In genomic region chr10:16867556-16867955, GRCh38 we compare ENCODE assay signal across 16 cellular contexts. TPM values are rescaled to one million over a fixed set of nuclear protein-coding genes. Genes with fewer than 3 reads are reported as not detected.
A peak's percentile ranks its signal among the peaks of the same experiment; 100 is the strongest.
DNase-seq lines count a peak whose midpoint lies in the region; ATAC-seq and TF ChIP-seq lines count a peak whose summit lies in the region.
"Had no signal": no experiment of that assay in that cellular context is flagged by ENCODE, and none has a peak within 500 bp of the region (broad histone marks: within the 10 kb centered on the region; RNA-seq: fewer than 3 reads in every experiment).

No MANE protein-coding gene starts in this region.

- H3K9me3 ChIP-seq in fibroblast of lung (ENCODE audit: control insufficient read depth, insufficient read depth, low read depth, low read length) (no peaks in the 10 kb centered on the region), neural progenitor cell (ENCODE audit: low read depth) (no peaks in the 10 kb centered on the region)
- H3K9me3 ChIP-seq: SJCRH30 had no signal

- no peaks in the 10 kb centered on the region for H3K4me1 ChIP-seq in fibroblast of lung (ENCODE audit: control insufficient read depth, extremely low read depth, insufficient read depth, low read length)
- H3K4me1 ChIP-seq in neural progenitor cell, result peaks cover 21% of the 10 kb centered on the region

- no peak overlapping the region for H3K27ac ChIP-seq in fibroblast of lung (ENCODE audit: insufficient read depth, low read length)
- H3K27ac ChIP-seq in neural progenitor cell, result no peak overlapping the region
- H3K27ac ChIP-seq: SJCRH30 had no signal

- no peak for ATAC-seq in HG02870 (IDR thresholded peaks at IDR 0.05; ENCODE audit: unreplicated experiment)
- ATAC-seq: activated T-cell treated with anti-CD3 and anti-CD28 coated beads, Interleukin-2, amount 50 U/mL, for 72 hours had no signal

- TF ChIP-seq CTCF in fibroblast of lung (conservative IDR thresholded peaks at IDR 0.05 in 1 of 2, IDR thresholded peaks at IDR 0.05 in 1 of 2; ENCODE audit: low read depth in 1 of 2, low read length in 2 of 2) (no peak), neural progenitor cell (IDR thresholded peaks at IDR 0.05) (no peak)

- H3K79me2 ChIP-seq in fibroblast of lung (ENCODE audit: control insufficient read depth, insufficient read depth, low read length), result no peaks in the 10 kb centered on the region
- H3K79me2 ChIP-seq in neural progenitor cell (ENCODE audit: low read depth), result no peaks in the 10 kb centered on the region

- H3K4me3 Mint-ChIP-seq in neural progenitor cell, result no peak overlapping the region
- H3K4me3 Mint-ChIP-seq: activated T-cell treated with anti-CD3 and anti-CD28 coated beads, Interleukin-2, amount 50 U/mL, for 72 hours; CD4-positive, alpha-beta T cell; memory B cell had no signal

- H3K4me3 ChIP-seq in fibroblast of lung (replicated peaks in 1 of 4; ENCODE audit: control extremely low read depth in 1 of 4, insufficient read depth in 1 of 4, low read depth in 3 of 4, low read length in 4 of 4), result no peak overlapping the region
- no peak overlapping the region for H3K4me3 ChIP-seq in neural progenitor cell
- H3K4me3 ChIP-seq: SJCRH30 had no signal

- H3K4me2 ChIP-seq in fibroblast of lung (ENCODE audit: extremely low read depth, insufficient read depth, low read length), result no peak overlapping the region
- peak overlapping the region; percentile 21 for H3K4me2 ChIP-seq in neural progenitor cell

- H3K36me3 ChIP-seq in fibroblast of lung (ENCODE audit: control insufficient read depth, insufficient read depth, low read length) (no peaks in the 10 kb centered on the region), neural progenitor cell (no peaks in the 10 kb centered on the region)
- H3K36me3 ChIP-seq: SJCRH30 had no signal

- H3K9ac ChIP-seq in fibroblast of lung (ENCODE audit: insufficient read depth, low read length), result no peak overlapping the region
- no peak overlapping the region for H3K9ac ChIP-seq in neural progenitor cell

- no peaks in the 10 kb centered on the region for H3F3A ChIP-seq in neural progenitor cell (ENCODE audit: low read depth)

- H3K27me3 ChIP-seq in fibroblast of lung (ENCODE audit: control insufficient read depth, insufficient read depth, low read length) (no peaks in the 10 kb centered on the region), neural progenitor cell (no peaks in the 10 kb centered on the region)
- H3K27me3 ChIP-seq: SJCRH30 had no signal

- peaks cover 5% of the 10 kb centered on the region for H3K36me3 Mint-ChIP-seq in neural progenitor cell

- H4K20me1 ChIP-seq in fibroblast of lung (ENCODE audit: control insufficient read depth, extremely low read depth, insufficient read depth, low read length), result no peaks in the 10 kb centered on the region
- H4K20me1 ChIP-seq in neural progenitor cell (ENCODE audit: low read depth), result no peaks in the 10 kb centered on the region

- peaks cover 34% of the 10 kb centered on the region for H3K4me1 Mint-ChIP-seq in neural progenitor cell
- H3K4me1 Mint-ChIP-seq: memory B cell had no signal

- H3K9me3 Mint-ChIP-seq in neural progenitor cell, result no peaks in the 10 kb centered on the region
- H3K9me3 Mint-ChIP-seq: activated T-cell treated with anti-CD3 and anti-CD28 coated beads, Interleukin-2, amount 50 U/mL, for 72 hours; CD4-positive, alpha-beta T cell; memory B cell had no signal

- peaks cover 3% of the 10 kb centered on the region for H3K27me3 Mint-ChIP-seq in neural progenitor cell (ENCODE audit: insufficient read depth, low read depth)
- H3K27me3 Mint-ChIP-seq: CD4-positive, alpha-beta T cell had no signal

- no peak overlapping the region for H3K27ac Mint-ChIP-seq in neural progenitor cell
- H3K27ac Mint-ChIP-seq: activated T-cell treated with anti-CD3 and anti-CD28 coated beads, Interleukin-2, amount 50 U/mL, for 72 hours; CD4-positive, alpha-beta T cell; memory B cell had no signal

- DNase-seq in ELR (ENCODE audit: low read depth) (peak; percentile 73), RPMI7951 (ENCODE audit: low read depth) (peak; percentile 78), fibroblast of lung (ENCODE audit: low read depth in 2 of 2) (peak; percentile 43 to 94), neural progenitor cell (ENCODE audit: low spot score) (peak; percentile 57), OCI-M2 (lab: John Stamatoyannopoulos, UW; ENCODE audit: unreplicated experiment) (no peak), LoVo (ENCODE audit: low spot score) (no peak), amygdala (lab: John Stamatoyannopoulos, UW) (no peak)
- DNase-seq: activated CD4-positive, CD25-positive, alpha-beta regulatory T cell treated with anti-CD3 and anti-CD28 coated beads, Interleukin-2, amount 50 U/mL, for 72 hours; activated T-cell treated with anti-CD3 and anti-CD28 coated beads, Interleukin-2, amount 50 U/mL, for 72 hours; CD4-positive, alpha-beta T cell; NCI-H1092; NCI-H526 treated with DMSO at 0.1 percent for 48 hours; trophoblast cell had no signal

- no peak overlapping the region for H2AFZ ChIP-seq in fibroblast of lung (ENCODE audit: low read length)
- no peak overlapping the region for H2AFZ ChIP-seq in neural progenitor cell (replicated peaks)

RNA-seq across cellular contexts. Expression of gene RSU1, which starts 50.3 kb away (rescaled TPM):
- total RNA-seq in RPMI7951 (2014; rRNA removed; shearing (Covaris generic)), result 151 and 200 TPM in 2 replicates
- 28.5 and 46.9 TPM in 2 replicates for total RNA-seq in fibroblast of lung
- 229 and 252 TPM in 2 replicates for polyA plus RNA-seq in fibroblast of lung
- 115 and 137 TPM in 2 replicates for polyA plus RNA-seq in fibroblast of lung (2012)
- polyA minus RNA-seq in fibroblast of lung (ENCODE audit: low replicate concordance), result 48.3 and 51.1 TPM in 2 replicates
- 9.6 and 18.5 TPM in 2 replicates for total RNA-seq in neural progenitor cell (ENCODE audit: low replicate concordance)

Comparison
In these comparisons a context has a peak if more than half of its experiments do, and no peak if none do; other contexts are left out.
1. DNase-seq: peak in ELR (single experiment), RPMI7951 (single experiment), fibroblast of lung (2 of 2) and neural progenitor cell (single experiment); none in OCI-M2 (single experiment), LoVo (single experiment) and amygdala (0 of 56).